ENCODE assay signal across 17 cellular contexts in genomic region chr6:167570460-167571400, GRCh38.
DNase-seq lines count a peak whose midpoint lies in the region; ATAC-seq and TF ChIP-seq lines count a peak whose summit lies in the region.
"Had no signal": no experiment of that assay in that cellular context is flagged by ENCODE, and none has a peak within 500 bp of the region (broad histone marks: within the 10 kb centered on the region; RNA-seq: fewer than 3 reads in every experiment).

No MANE protein-coding gene starts in this region.

- no peak overlapping the region for H3K4me3 ChIP-seq in SJSA1
- H3K4me3 ChIP-seq: BLaER1 treated with 17β-estradiol and CSF1 and Interleukin-3, amounts not matched to agents 10 nM and 100 nM had no signal

- peak overlapping the region; percentile 72 for H3K27ac Mint-ChIP-seq in mesothelial cell of epicardium
- H3K27ac Mint-ChIP-seq: HFFc6 had no signal

- H3K27me3 ChIP-seq in SJSA1 (replicated peaks) = no peaks in the 10 kb centered on the region

- no peak for TF ChIP-seq CTCF in mesothelial cell of epicardium (IDR thresholded peaks at IDR 0.05; ENCODE audit: unreplicated experiment)

- intact Hi-C loops in sciatic nerve (cut with DNase I) = no loop called here

- H3K9me3 ChIP-seq in SJSA1 (replicated peaks) = no peaks in the 10 kb centered on the region
- H3K9me3 ChIP-seq: BLaER1 treated with 17β-estradiol and CSF1 and Interleukin-3, amounts not matched to agents 10 nM and 100 nM had no signal

- no peak for ATAC-seq in sciatic nerve
- ATAC-seq: PC-3 had no signal

- H3K27ac ChIP-seq in SJSA1 = peak overlapping the region; percentile 83; the same call in 1 of the 2 replicates
- H3K27ac ChIP-seq: BLaER1 treated with 17β-estradiol and CSF1 and Interleukin-3, amounts not matched to agents 10 nM and 100 nM; KMS-11 had no signal

- no peak overlapping the region for H3K4me3 Mint-ChIP-seq in mesothelial cell of epicardium
- H3K4me3 Mint-ChIP-seq: CD8-positive, alpha-beta memory T cell; HFFc6 had no signal

- peaks cover 64% of the 10 kb centered on the region for H3K4me1 ChIP-seq in SJSA1 (replicated peaks)

- no peaks in the 10 kb centered on the region for H3K9me3 Mint-ChIP-seq in mesothelial cell of epicardium

- H3K27me3 Mint-ChIP-seq in mesothelial cell of epicardium (ENCODE audit: low read depth) = no peaks in the 10 kb centered on the region
- H3K27me3 Mint-ChIP-seq: CD8-positive, alpha-beta memory T cell had no signal

- peaks cover 54% of the 10 kb centered on the region for H3K4me1 Mint-ChIP-seq in mesothelial cell of epicardium
- H3K4me1 Mint-ChIP-seq: CD8-positive, alpha-beta memory T cell had no signal

- peak; percentile 20 for DNase-seq in D341Med (ENCODE audit: low spot score)
- DNase-seq in SJSA1 (ENCODE audit: low read depth in 1 of 2, low spot score in 2 of 2) = no peak
- DNase-seq in mesothelial cell of epicardium (ENCODE audit: low spot score in 2 of 2, unreplicated experiment in 2 of 2) = peak in 1 of 2 experiments; percentile 33
- peak; percentile 48 for DNase-seq in sciatic nerve (ENCODE audit: low spot score)
- no peak for DNase-seq in HuH-7 (ENCODE audit: low spot score)
- DNase-seq in activated T-cell treated with anti-CD3 and anti-CD28 coated beads, Interleukin-2, amount 50 U/mL, for 1 hour = no peak
- DNase-seq in central memory CD4-positive, alpha-beta T cell = no peak
- DNase-seq in NCI-H510A (lab: John Stamatoyannopoulos, UW) = no peak
- DNase-seq: CD8-positive, alpha-beta memory T cell; HFFc6; NCI-H1417 treated with DMSO at 0.1 percent for 48 hours; NCI-H187 treated with DMSO at 0.1 percent for 48 hours; NCI-H2227 treated with DMSO at 0.1 percent for 48 hours; NCI-H526; PC-3 had no signal

- H3K36me3 ChIP-seq in SJSA1 = 0 out of 2 replicates have a peak, but pooled peaks cover 6% of the 10 kb centered on the region
- H3K36me3 ChIP-seq: BLaER1 treated with 17β-estradiol and CSF1 and Interleukin-3, amounts not matched to agents 10 nM and 100 nM had no signal

- H3K36me3 Mint-ChIP-seq in mesothelial cell of epicardium = peaks cover 7% of the 10 kb centered on the region
- H3K36me3 Mint-ChIP-seq: CD8-positive, alpha-beta memory T cell had no signal

Comparison
In these comparisons a context has a peak if more than half of its experiments do, and no peak if none do; other contexts are left out.
1. DNase-seq: peak in D341Med (single experiment) and sciatic nerve (single experiment); none in SJSA1 (0 of 2), HuH-7 (single experiment), activated T-cell treated with anti-CD3 and anti-CD28 coated beads, Interleukin-2, amount 50 U/mL, for 1 hour (single experiment), central memory CD4-positive, alpha-beta T cell (single experiment) and NCI-H510A (single experiment).